23 cellular contexts compared by ENCODE assay signal in the genomic region with DNA sequence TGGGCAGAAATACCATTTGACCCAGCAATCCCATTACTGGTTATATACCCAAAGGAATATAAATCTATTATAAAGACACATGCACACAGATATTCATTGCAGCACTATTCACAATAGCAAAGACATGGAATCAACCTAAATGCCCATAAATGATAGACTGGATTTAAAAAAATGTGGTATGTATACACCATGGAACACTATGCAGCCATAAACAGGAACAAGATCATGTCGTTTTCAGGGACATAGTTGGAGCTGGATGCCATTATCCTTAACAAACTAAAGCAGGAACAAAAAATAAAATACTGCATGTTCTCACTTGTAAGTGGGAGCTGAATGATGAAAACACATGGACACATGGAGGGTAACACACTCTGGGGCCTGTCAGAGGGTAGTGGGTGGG.
DNase-seq lines count a peak whose midpoint lies in the region; ATAC-seq, FAIRE-seq and TF ChIP-seq lines count a peak whose summit lies in the region.
"Had no signal": no experiment of that assay in that cellular context is flagged by ENCODE, and none has a peak within 500 bp of the region (broad histone marks: within the 10 kb centered on the region; RNA-seq: fewer than 3 reads in every experiment).

No MANE protein-coding gene starts in this region.

- no peak for FAIRE-seq in K562 (lab: Jason Lieb, UNC)
- FAIRE-seq: A549, GM12878, GM12892 had no signal

- in situ Hi-C loops in K562 (cut with MboI) = loop anchor here (25.0 kb wide), 1 partner anchor 752 kb away; no protein-coding TSS in a partner anchor

- CTCF ChIA-PET in CD4-positive, alpha-beta T cell (lab: Charles Lee) = interaction anchor here (0.7 to 4.7 kb wide), 2 partner anchors 67 kb away, joined by 3 to 28 read pairs; no protein-coding TSS in a partner anchor
- CTCF ChIA-PET in K562 (lab: Yijun Ruan, JAX; ENCODE audit: low intra/inter-chr PET ratio) = no interaction called here
- CTCF ChIA-PET in naive thymus-derived CD4-positive, alpha-beta T cell (lab: Charles Lee) = interaction anchor here (0.6 to 3.6 kb wide), 10 partner anchors 26 to 759 kb away, joined by 3 to 20 read pairs (median 5); no protein-coding TSS in a partner anchor

- no peak for TF ChIP-seq POLR2A in K562 (conservative IDR thresholded peaks at IDR 0.05)
- TF ChIP-seq POLR2A in suprapubic skin (IDR thresholded peaks at IDR 0.05) = no peak

- TF ChIP-seq RAD21 in K562 (CRISPR knock-in tag; conservative IDR thresholded peaks at IDR 0.05 in 1 of 2, IDR thresholded peaks at IDR 0.05 in 1 of 2) = no peak

- intact Hi-C loops in CD4-positive, alpha-beta T cell (cut with DNase I, micrococcal nuclease) = loop anchor here (2.0 to 10.0 kb wide), 6 partner anchors 67 to 761 kb away; no protein-coding TSS in a partner anchor
- intact Hi-C loops in K562 (cut with micrococcal nuclease) = loop anchor here (5.0 to 10.0 kb wide), 3 partner anchors 332 to 762 kb away; no protein-coding TSS in a partner anchor
- intact Hi-C loops in naive thymus-derived CD4-positive, alpha-beta T cell (cut with micrococcal nuclease) = loop anchor here (1.0 to 10.0 kb wide), 8 partner anchors 21 to 837 kb away; no protein-coding TSS in a partner anchor

- BruUV-seq in K562 (replicated peaks; lab: Mats Ljungman, UMichigan) = no TSS peak

- no peak for TF ChIP-seq CTCF in CD4-positive, alpha-beta T cell (IDR thresholded peaks at IDR 0.05)
- no peak for TF ChIP-seq CTCF in K562 (IDR thresholded peaks at IDR 0.05 in 2 of 3, conservative IDR thresholded peaks at IDR 0.05 in 1 of 3; ENCODE audit: insufficient read depth in 2 of 3, low read depth in 1 of 3, low read length in 3 of 3)
- TF ChIP-seq CTCF in suprapubic skin (IDR thresholded peaks at IDR 0.05) = no peak
- TF ChIP-seq CTCF in neural progenitor cell (IDR thresholded peaks at IDR 0.05) = no peak

- peaks cover 1 to 47% (median 6%) of the 10 kb centered on the region in 7 donors for H3K9me3 Mint-ChIP-seq in CD4-positive, CD25-positive, alpha-beta regulatory T cell
- peaks cover 30% of the 10 kb centered on the region for H3K9me3 Mint-ChIP-seq in CD4-positive, alpha-beta T cell
- peaks cover 11 to 65% (median 32%) of the 10 kb centered on the region in 11 donors for H3K9me3 Mint-ChIP-seq in naive thymus-derived CD4-positive, alpha-beta T cell
- peaks cover 27% of the 10 kb centered on the region for H3K9me3 Mint-ChIP-seq in neural progenitor cell

- peaks cover 14% of the 10 kb centered on the region for H3K36me3 Mint-ChIP-seq in CD4-positive, CD25-positive, alpha-beta regulatory T cell
- peaks cover 59% of the 10 kb centered on the region for H3K36me3 Mint-ChIP-seq in CD4-positive, alpha-beta T cell (ENCODE audit: low read depth)
- peaks cover 22 to 46% (median 31%) of the 10 kb centered on the region in 5 donors for H3K36me3 Mint-ChIP-seq in naive thymus-derived CD4-positive, alpha-beta T cell
- no peaks in the 10 kb centered on the region for H3K36me3 Mint-ChIP-seq in neural progenitor cell

- no peak overlapping the region for H3K27ac ChIP-seq in CD4-positive, CD25-positive, alpha-beta regulatory T cell (ENCODE audit: insufficient read depth, low read length, poor library complexity, severe bottlenecking)
- no peak overlapping the region for H3K27ac ChIP-seq in CD4-positive, alpha-beta T cell (ENCODE audit: low read depth, low read length)
- no peak overlapping the region for H3K27ac ChIP-seq in K562 (ENCODE audit: extremely low read depth, low read depth, low read length)
- no peak overlapping the region for H3K27ac ChIP-seq in naive thymus-derived CD4-positive, alpha-beta T cell (ENCODE audit: low read depth, low read length)
- no peak overlapping the region for H3K27ac ChIP-seq in suprapubic skin
- no peak overlapping the region for H3K27ac ChIP-seq in neural progenitor cell
- H3K27ac ChIP-seq: A549; BLaER1 treated with 17β-estradiol and CSF1 and Interleukin-3, amounts not matched to agents 10 nM and 100 nM; C4-2B had no signal

- H2AFZ ChIP-seq in K562 (ENCODE audit: low read depth, low read length) (no peak overlapping the region), neural progenitor cell (replicated peaks) (no peak overlapping the region)

- peaks cover 26 to 60% (median 36%) of the 10 kb centered on the region in 4 donors for H3K4me1 Mint-ChIP-seq in CD4-positive, CD25-positive, alpha-beta regulatory T cell
- peaks cover 26% of the 10 kb centered on the region for H3K4me1 Mint-ChIP-seq in CD4-positive, alpha-beta T cell (ENCODE audit: low read depth)
- peaks cover 9 to 43% (median 35%) of the 10 kb centered on the region in 7 donors for H3K4me1 Mint-ChIP-seq in naive thymus-derived CD4-positive, alpha-beta T cell
- no peaks in the 10 kb centered on the region for H3K4me1 Mint-ChIP-seq in neural progenitor cell

- H3K27ac Mint-ChIP-seq in CD4-positive, CD25-positive, alpha-beta regulatory T cell = peak overlapping the region in 2 of 3 donors; percentile 72 to 85
- peak overlapping the region; percentile 23 for H3K27ac Mint-ChIP-seq in CD4-positive, alpha-beta T cell
- peak overlapping the region in 8 of 9 donors; percentile 7 to 87 (median 51) for H3K27ac Mint-ChIP-seq in naive thymus-derived CD4-positive, alpha-beta T cell
- no peak overlapping the region for H3K27ac Mint-ChIP-seq in neural progenitor cell
- H3K27ac Mint-ChIP-seq: B cell had no signal

- H3K79me2 ChIP-seq in K562 (ENCODE audit: control insufficient read depth, insufficient read depth, low read length) (no peaks in the 10 kb centered on the region), neural progenitor cell (ENCODE audit: low read depth) (no peaks in the 10 kb centered on the region)

- H3K9me1 ChIP-seq in K562 (ENCODE audit: control insufficient read depth, insufficient read depth, low read length) = no peaks in the 10 kb centered on the region

- H3K4me3 Mint-ChIP-seq in CD4-positive, CD25-positive, alpha-beta regulatory T cell = peak overlapping the region in 3 of 4 donors; percentile 25 to 49 (median 48)
- H3K4me3 Mint-ChIP-seq in CD4-positive, alpha-beta T cell = no peak overlapping the region
- peak overlapping the region in 5 of 10 donors; percentile 14 to 48 (median 37) for H3K4me3 Mint-ChIP-seq in naive thymus-derived CD4-positive, alpha-beta T cell
- no peak overlapping the region for H3K4me3 Mint-ChIP-seq in neural progenitor cell
- H3K4me3 Mint-ChIP-seq: B cell had no signal

- H3K36me3 ChIP-seq in CD4-positive, CD25-positive, alpha-beta regulatory T cell (ENCODE audit: control insufficient read depth, insufficient read depth, low read length) = no peaks in the 10 kb centered on the region
- H3K36me3 ChIP-seq in K562 (ENCODE audit: control insufficient read depth, insufficient read depth, low read length) (peaks cover 18% of the 10 kb centered on the region; the same call in 2 of the 3 replicates), suprapubic skin (no peaks in the 10 kb centered on the region), neural progenitor cell (no peaks in the 10 kb centered on the region)
- H3K36me3 ChIP-seq in naive thymus-derived CD4-positive, alpha-beta T cell (ENCODE audit: control insufficient read depth in 2 of 3, insufficient read depth in 3 of 3, low read length in 3 of 3) = no peaks in the 10 kb centered on the region
- H3K36me3 ChIP-seq: BLaER1 treated with 17β-estradiol and CSF1 and Interleukin-3, amounts not matched to agents 10 nM and 100 nM had no signal

- H3K27me3 ChIP-seq in CD4-positive, CD25-positive, alpha-beta regulatory T cell (ENCODE audit: control insufficient read depth, insufficient read depth, low read length) = no peaks in the 10 kb centered on the region
- H3K27me3 ChIP-seq in CD4-positive, alpha-beta T cell (ENCODE audit: control insufficient read depth, insufficient read depth, low read length) = no peaks in the 10 kb centered on the region
- H3K27me3 ChIP-seq in K562 (ENCODE audit: control insufficient read depth in 2 of 2, insufficient read depth in 2 of 2, low read length in 2 of 2) = no peaks in the 10 kb centered on the region
- H3K27me3 ChIP-seq in naive thymus-derived CD4-positive, alpha-beta T cell (ENCODE audit: control insufficient read depth in 2 of 2, insufficient read depth in 2 of 2, low read length in 2 of 2) = no peaks in the 10 kb centered on the region
- no peaks in the 10 kb centered on the region for H3K27me3 ChIP-seq in suprapubic skin
- no peaks in the 10 kb centered on the region for H3K27me3 ChIP-seq in neural progenitor cell
- H3K27me3 ChIP-seq: BLaER1 treated with 17β-estradiol and CSF1 and Interleukin-3, amounts not matched to agents 10 nM and 100 nM had no signal

- H3K27me3 Mint-ChIP-seq in CD4-positive, CD25-positive, alpha-beta regulatory T cell = no peaks in the 10 kb centered on the region
- no peaks in the 10 kb centered on the region for H3K27me3 Mint-ChIP-seq in CD4-positive, alpha-beta T cell
- no peaks in the 10 kb centered on the region for H3K27me3 Mint-ChIP-seq in naive thymus-derived CD4-positive, alpha-beta T cell
- no peaks in the 10 kb centered on the region for H3K27me3 Mint-ChIP-seq in neural progenitor cell (ENCODE audit: insufficient read depth, low read depth)
- H3K27me3 Mint-ChIP-seq: B cell had no signal

- TF ChIP-seq EP300 in K562 (IDR thresholded peaks at IDR 0.05; ENCODE audit: low read length) (no peak), suprapubic skin (IDR thresholded peaks at IDR 0.05) (no peak)

- no peak for ATAC-seq in CD4-positive, CD25-positive, alpha-beta regulatory T cell (ENCODE audit: low read depth in 2 of 2)
- ATAC-seq in CD4-positive, alpha-beta T cell (ENCODE audit: poor library complexity) = no peak
- ATAC-seq in K562 = no peak
- no peak for ATAC-seq in naive thymus-derived CD4-positive, alpha-beta T cell
- ATAC-seq in GM21367 (IDR thresholded peaks at IDR 0.05; ENCODE audit: unreplicated experiment) = no peak
- ATAC-seq: A549 had no signal

- H3K9me3 ChIP-seq in CD4-positive, CD25-positive, alpha-beta regulatory T cell (ENCODE audit: control insufficient read depth in 2 of 2, low read length in 2 of 2) = peaks cover 11 to 18% of the 10 kb centered on the region in 2 experiments
- peaks cover 28% of the 10 kb centered on the region for H3K9me3 ChIP-seq in CD4-positive, alpha-beta T cell (ENCODE audit: control insufficient read depth, low read length)
- H3K9me3 ChIP-seq in K562 (replicated peaks; ENCODE audit: control insufficient read depth, insufficient read depth, low read depth, low read length) = no peaks in the 10 kb centered on the region
- peaks cover 0 to 8% (median 0%) of the 10 kb centered on the region in 3 experiments for H3K9me3 ChIP-seq in naive thymus-derived CD4-positive, alpha-beta T cell (ENCODE audit: control insufficient read depth in 2 of 3, low read length in 3 of 3)
- no peaks in the 10 kb centered on the region for H3K9me3 ChIP-seq in suprapubic skin
- no peaks in the 10 kb centered on the region for H3K9me3 ChIP-seq in neural progenitor cell (ENCODE audit: low read depth)
- H3K9me3 ChIP-seq: A549 had no signal

- 6% methylated on average over 1 of the region's 1 CpG for WGBS in K562 (ENCODE audit: insufficient coverage, low coverage, missing lambda C conversion rate)
- WGBS in suprapubic skin = 82% methylated on average over 1 of the region's 1 CpG

- no peaks in the 10 kb centered on the region for H4K20me1 ChIP-seq in K562 (replicated peaks; ENCODE audit: control insufficient read depth, insufficient read depth, low read length)
- H4K20me1 ChIP-seq in neural progenitor cell (ENCODE audit: low read depth) = no peaks in the 10 kb centered on the region
- H4K20me1 ChIP-seq: BLaER1 treated with 17β-estradiol and CSF1 and Interleukin-3, amounts not matched to agents 10 nM and 100 nM had no signal

- POLR2A ChIA-PET in CD4-positive, alpha-beta T cell (lab: Charles Lee) = interaction anchor here (0.8 to 4.5 kb wide), 2 partner anchors 331 to 335 kb away, joined by 3 to 70 read pairs; a partner anchor contains a TSS
- POLR2A ChIA-PET in K562 (lab: Yijun Ruan, JAX) = no interaction called here
- POLR2A ChIA-PET in naive thymus-derived CD4-positive, alpha-beta T cell (lab: Charles Lee) = interaction anchor here (1.0 to 6.5 kb wide), 7 partner anchors 11 to 335 kb away, joined by 3 to 57 read pairs (median 7); a partner anchor contains a TSS

- peaks cover 18% of the 10 kb centered on the region for H3K4me1 ChIP-seq in CD4-positive, CD25-positive, alpha-beta regulatory T cell (ENCODE audit: control insufficient read depth, insufficient read depth, low read length, poor library complexity, severe bottlenecking)
- no peaks in the 10 kb centered on the region for H3K4me1 ChIP-seq in K562 (replicated peaks in 1 of 2; ENCODE audit: control insufficient read depth in 2 of 2, insufficient read depth in 2 of 2, low read length in 2 of 2)
- H3K4me1 ChIP-seq in naive thymus-derived CD4-positive, alpha-beta T cell (ENCODE audit: control insufficient read depth in 2 of 2, insufficient read depth in 2 of 2, low read length in 2 of 2) = peaks cover 0 to 15% of the 10 kb centered on the region in 2 donors
- H3K4me1 ChIP-seq in suprapubic skin = peaks cover 8% of the 10 kb centered on the region
- no peaks in the 10 kb centered on the region for H3K4me1 ChIP-seq in neural progenitor cell
- H3K4me1 ChIP-seq: A549; BLaER1 treated with 17β-estradiol and CSF1 and Interleukin-3, amounts not matched to agents 10 nM and 100 nM had no signal

- peak in 1 of 3 donors; percentile 5 for DNase-seq in CD4-positive, CD25-positive, alpha-beta regulatory T cell
- DNase-seq in CD4-positive, alpha-beta T cell = no peak
- DNase-seq in K562 (ENCODE audit: extremely low read depth in 1 of 4, low spot score in 3 of 4) = no peak
- DNase-seq in naive thymus-derived CD4-positive, alpha-beta T cell = no peak
- DNase-seq in suprapubic skin (ENCODE audit: low spot score in 2 of 2) = no peak
- no peak for DNase-seq in neural progenitor cell (ENCODE audit: low spot score)
- no peak for DNase-seq in stimulated activated CD4-positive, alpha-beta T cell treated with anti-CD3 and anti-CD28 coated beads, Interleukin-15, amount 100 ng/mL, for 24 hours
- DNase-seq: AML-193, COR-L47, DMS 273 treated with DMSO at 0.1 percent for 48 hours, DMS153, DMS53, DMS79, DND-41, EL, GDM1 had no signal

- H3K4me2 ChIP-seq in K562 (ENCODE audit: insufficient read depth, low read length) = no peak overlapping the region
- H3K4me2 ChIP-seq in neural progenitor cell = no peak overlapping the region
- H3K4me2 ChIP-seq: A549; BLaER1 treated with 17β-estradiol and CSF1 and Interleukin-3, amounts not matched to agents 10 nM and 100 nM had no signal

- no peaks in the 10 kb centered on the region for H3F3A ChIP-seq in neural progenitor cell (ENCODE audit: low read depth)

- H3K4me3 ChIP-seq in CD4-positive, CD25-positive, alpha-beta regulatory T cell (ENCODE audit: low read depth, low read length) = peak overlapping the region; percentile 59
- H3K4me3 ChIP-seq in K562 = no peak overlapping the region
- no peak overlapping the region for H3K4me3 ChIP-seq in naive thymus-derived CD4-positive, alpha-beta T cell (ENCODE audit: low read length)
- no peak overlapping the region for H3K4me3 ChIP-seq in suprapubic skin
- no peak overlapping the region for H3K4me3 ChIP-seq in neural progenitor cell
- H3K4me3 ChIP-seq: A549; BLaER1 treated with 17β-estradiol and CSF1 and Interleukin-3, amounts not matched to agents 10 nM and 100 nM; GM12878 had no signal

- H3K9ac ChIP-seq in K562 (ENCODE audit: insufficient read depth in 1 of 2, low read depth in 2 of 2, low read length in 2 of 2) = no peak overlapping the region
- no peak overlapping the region for H3K9ac ChIP-seq in neural progenitor cell
- H3K9ac ChIP-seq: BLaER1 treated with 17β-estradiol and CSF1 and Interleukin-3, amounts not matched to agents 10 nM and 100 nM had no signal

Comparison
In these comparisons a context has a peak if more than half of its experiments do, and no peak if none do; other contexts are left out.
1. H3K4me3 Mint-ChIP-seq: peak in CD4-positive, CD25-positive, alpha-beta regulatory T cell (3 of 4); none in CD4-positive, alpha-beta T cell (single experiment) and neural progenitor cell (single experiment).